In the genomic region with DNA sequence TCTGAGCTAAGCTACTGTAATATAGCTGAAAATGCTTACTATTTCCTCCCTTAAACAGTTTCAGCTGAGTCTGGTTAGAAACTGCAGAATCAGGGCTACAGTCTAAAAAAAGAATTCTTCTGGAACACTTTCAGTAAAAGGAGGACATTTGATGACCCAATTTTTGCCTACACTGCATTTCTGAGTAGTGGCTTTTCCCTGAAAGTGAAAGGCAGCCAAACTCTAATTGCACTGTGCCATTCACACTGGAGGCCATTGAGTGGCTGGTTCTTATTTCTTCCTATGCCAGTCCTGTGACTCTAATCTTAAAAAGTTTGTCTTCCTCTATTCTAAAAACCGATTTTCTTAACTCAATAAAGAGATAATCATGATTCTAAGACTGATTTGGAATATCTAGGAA, we compare ENCODE assay signal across 20 cellular contexts.
"Had no signal": no experiment of that assay in that cellular context is flagged by ENCODE, and none has a peak within 500 bp of the region (broad histone marks: within the 10 kb centered on the region; RNA-seq: fewer than 3 reads in every experiment).

No MANE protein-coding gene starts in this region.

- ATAC-seq: activated T-cell treated with anti-CD3 and anti-CD28 coated beads, Interleukin-2, amount 50 U/mL, for 4 hours had no signal

- H3K9me3 ChIP-seq: Peyer's patch, SJSA1 had no signal

- H3K36me3 ChIP-seq: Peyer's patch, SJSA1 had no signal

- H3K4me3 ChIP-seq: Peyer's patch, SJSA1 had no signal

- DNase-seq: activated CD4-positive, alpha-beta memory T cell treated with anti-CD3 and anti-CD28 coated beads for 36 hours; activated CD4-positive, alpha-beta T cell treated with anti-CD3 and anti-CD28 coated beads, Interleukin-2, amount 10 ng/mL, durations not matched to agents 7 days and 5 days; activated CD4-positive, CD25-positive, alpha-beta regulatory T cell; activated CD8-positive, alpha-beta memory T cell treated with anti-CD3 and anti-CD28 coated beads for 24 hours; activated gamma-delta T cell; activated naive CD4-positive, alpha-beta T cell treated with anti-CD3 and anti-CD28 coated beads for 36 hours; activated T-cell treated with anti-CD3 and anti-CD28 coated beads, Interleukin-2, amount 50 U/mL, for 4 hours; Karpas-422; NCI-H1105 treated with DMSO at 0.1 percent for 48 hours; NCI-H1436 treated with DMSO at 0.1 percent for 48 hours; NCI-H187 treated with DMSO at 0.1 percent for 48 hours; NCI-H2081 treated with DMSO at 0.1 percent for 48 hours; NCI-H2171; NCI-H2227 treated with DMSO at 0.1 percent for 48 hours; NCI-H526; NCI-H774; Peyer's patch; SHP77; T-helper 9 cell had no signal

- H3K27ac ChIP-seq: Peyer's patch, SJSA1 had no signal
